ENCODE assay signal across 16 cellular contexts in the genomic region with DNA sequence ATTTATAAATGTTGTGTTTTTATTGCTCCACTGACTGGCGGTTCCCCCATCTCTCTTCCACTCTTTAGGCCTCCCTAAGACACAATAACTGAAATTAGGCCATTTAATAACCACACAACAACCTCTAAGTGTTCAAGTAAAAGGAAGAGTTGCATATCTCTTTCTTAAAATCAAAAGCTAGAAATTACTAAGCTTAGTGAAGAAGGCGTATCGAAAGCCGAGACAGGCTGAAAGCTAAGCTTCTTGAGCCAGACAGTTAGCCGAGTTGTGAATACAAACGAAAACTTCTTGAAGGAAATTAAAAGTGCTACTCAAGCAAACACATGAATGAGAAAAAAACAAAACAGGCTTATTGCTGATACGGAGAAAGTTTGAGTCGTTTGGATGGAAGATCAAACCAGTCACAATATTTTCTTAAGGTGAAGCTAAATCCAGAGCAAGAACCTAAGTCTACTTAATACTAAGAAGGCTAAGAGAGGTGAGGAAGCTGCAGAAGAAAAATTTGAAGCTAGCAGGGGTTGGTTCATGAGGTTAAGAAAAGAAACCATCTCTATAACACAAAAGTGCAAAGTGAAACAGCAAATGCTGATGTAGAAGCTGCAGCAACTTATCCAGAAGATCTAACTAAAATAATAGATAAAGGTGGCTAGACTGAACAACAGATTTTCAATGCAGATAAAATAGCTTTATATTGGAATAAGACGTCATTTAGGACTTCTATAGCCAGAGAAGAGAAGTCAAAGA.
DNase-seq lines count a peak whose midpoint lies in the region; ATAC-seq lines count a peak whose summit lies in the region.
"Had no signal": no experiment of that assay in that cellular context is flagged by ENCODE, and none has a peak within 500 bp of the region (broad histone marks: within the 10 kb centered on the region; RNA-seq: fewer than 3 reads in every experiment).

No MANE protein-coding gene starts in this region.

- H3K9me3 Mint-ChIP-seq in stimulated activated effector memory CD8-positive, alpha-beta T cell treated with anti-CD3 and anti-CD28 coated beads, Interleukin-12 subunit alpha, Interleukin-12 subunit beta, amount 100 ng/mL, for 72 hours, result no peaks in the 10 kb centered on the region

- in situ Hi-C loops in KBM-7 (cut with MboI; ENCODE audit: low pct_unique_long_range_greater_than_20kb, low sequenced_read_pairs), result no loop called here

- H3K27ac Mint-ChIP-seq in stimulated activated effector memory CD8-positive, alpha-beta T cell treated with anti-CD3 and anti-CD28 coated beads, Interleukin-12 subunit alpha, Interleukin-12 subunit beta, amount 100 ng/mL, for 72 hours, result no peak overlapping the region

- H3K36me3 Mint-ChIP-seq in stimulated activated effector memory CD8-positive, alpha-beta T cell treated with anti-CD3 and anti-CD28 coated beads, Interleukin-12 subunit alpha, Interleukin-12 subunit beta, amount 100 ng/mL, for 72 hours, result no peaks in the 10 kb centered on the region

- no peak overlapping the region for H3K4me3 Mint-ChIP-seq in stimulated activated effector memory CD8-positive, alpha-beta T cell treated with anti-CD3 and anti-CD28 coated beads, Interleukin-12 subunit alpha, Interleukin-12 subunit beta, amount 100 ng/mL, for 72 hours

- ATAC-seq in GM18868 (IDR thresholded peaks at IDR 0.05; ENCODE audit: unreplicated experiment) (peak; percentile 78), GM21526 (IDR thresholded peaks at IDR 0.05; ENCODE audit: low FRiP score, unreplicated experiment) (peak; percentile 94), HG03432 (IDR thresholded peaks at IDR 0.05; ENCODE audit: unreplicated experiment) (peak; percentile 50), GM19463 (IDR thresholded peaks at IDR 0.05; ENCODE audit: unreplicated experiment) (no peak)
- ATAC-seq in stimulated activated effector memory CD8-positive, alpha-beta T cell treated with anti-CD3 and anti-CD28 coated beads, Interleukin-12 subunit alpha, Interleukin-12 subunit beta, amount 100 ng/mL, for 72 hours, result peak; percentile 31

- H3K4me1 Mint-ChIP-seq in stimulated activated effector memory CD8-positive, alpha-beta T cell treated with anti-CD3 and anti-CD28 coated beads, Interleukin-12 subunit alpha, Interleukin-12 subunit beta, amount 100 ng/mL, for 72 hours, result no peaks in the 10 kb centered on the region

- DNase-seq in stimulated activated effector memory CD8-positive, alpha-beta T cell treated with anti-CD3 and anti-CD28 coated beads, Interleukin-12 subunit alpha, Interleukin-12 subunit beta, amount 100 ng/mL, for 72 hours (ENCODE audit: low spot score in 2 of 2), result no peak
- DNase-seq in KBM-7 (no peak), head of caudate nucleus (no peak)
- DNase-seq: AML-193, Caco-2, Karpas-422, NCI-H1105 treated with DMSO at 0.1 percent for 48 hours, NCI-H187 treated with DMSO at 0.1 percent for 48 hours, NCI-H524, OCI-M1, RPMI8226, SJCRH30 had no signal

- intact Hi-C loops in head of caudate nucleus (cut with DNase I), result no loop called here
